ENCODE assay signal across 8 cellular contexts in genomic region chr2:121974919-121975654, GRCh38.
DNase-seq lines count a peak whose midpoint lies in the region; ATAC-seq and TF ChIP-seq lines count a peak whose summit lies in the region.

No MANE protein-coding gene starts in this region.

- H3K9me3 ChIP-seq in CD4-positive, alpha-beta memory T cell (ENCODE audit: control insufficient read depth in 1 of 2, low read length in 2 of 2), result no peaks in the 10 kb centered on the region
- H3K9me3 ChIP-seq in duodenal mucosa (ENCODE audit: control insufficient read depth in 1 of 2, low read length in 2 of 2) (no peaks in the 10 kb centered on the region), lung (ENCODE audit: control insufficient read depth in 2 of 2, insufficient read depth in 1 of 2, low read length in 1 of 2) (no peaks in the 10 kb centered on the region)

- H3K27ac ChIP-seq in CD4-positive, alpha-beta memory T cell (ENCODE audit: low read depth, low read length), result no peak overlapping the region
- H3K27ac ChIP-seq in duodenal mucosa (ENCODE audit: low read depth, low read length) (no peak overlapping the region), lung (ENCODE audit: low read depth in 1 of 2, low read length in 1 of 2) (no peak overlapping the region)

- DNase-seq in CD4-positive, alpha-beta memory T cell, result peak; percentile 43 to 62 (median 56)
- DNase-seq in NCI-H446 (lab: John Stamatoyannopoulos, UW) (peak; percentile 78 to 93), lung (ENCODE audit: low spot score) (peak; percentile 39)
- peak; percentile 44 for DNase-seq in activated CD4-positive, CD25-positive, alpha-beta regulatory T cell treated with anti-CD3 and anti-CD28 coated beads, Interleukin-2, amount 50 U/mL, for 72 hours
- peak; percentile 1 for DNase-seq in stimulated activated CD8-positive, alpha-beta memory T cell treated with anti-CD3 and anti-CD28 coated beads, Interleukin-4, amount 100 ng/mL, for 24 hours (ENCODE audit: low read depth)

- WGBS in lung, 2 donors, result 3 to 4% methylated on average over 13 of the region's 13 CpGs

- H3K4me1 ChIP-seq in CD4-positive, alpha-beta memory T cell (ENCODE audit: insufficient read depth, low read length), result peaks cover 4% of the 10 kb centered on the region
- H3K4me1 ChIP-seq in duodenal mucosa (ENCODE audit: control insufficient read depth in 1 of 2, insufficient read depth in 2 of 2, low read length in 2 of 2) (peaks cover 8% of the 10 kb centered on the region in 2 donors), lung (ENCODE audit: control insufficient read depth in 2 of 2, insufficient read depth in 2 of 2, low read length in 2 of 2) (no peaks in the 10 kb centered on the region)

- no peaks in the 10 kb centered on the region for H3K36me3 ChIP-seq in CD4-positive, alpha-beta memory T cell (ENCODE audit: insufficient read depth, low read length)
- H3K36me3 ChIP-seq in duodenal mucosa (ENCODE audit: control insufficient read depth in 1 of 2, insufficient read depth in 2 of 2, low read length in 2 of 2) (no peaks in the 10 kb centered on the region), lung (ENCODE audit: control insufficient read depth in 2 of 2, insufficient read depth in 2 of 2, low read length in 2 of 2) (no peaks in the 10 kb centered on the region)

- peaks cover 6 to 15% (median 10%) of the 10 kb centered on the region in 4 donors for H3K4me1 Mint-ChIP-seq in CD4-positive, alpha-beta memory T cell

- H3K4me3 ChIP-seq in CD4-positive, alpha-beta memory T cell (ENCODE audit: low read length in 2 of 2), result peak overlapping the region; percentile 39 to 46
- H3K4me3 ChIP-seq in duodenal mucosa (ENCODE audit: low read depth in 1 of 2, low read length in 2 of 2), result peak overlapping the region; percentile 63 to 66
- H3K4me3 ChIP-seq in lung, result no peak overlapping the region

- intact Hi-C loops in CD4-positive, alpha-beta memory T cell (cut with micrococcal nuclease), result loop anchor here (5.0 to 10.0 kb wide), 4 partner anchors 162 to 477 kb away; partner anchors contain the start of genes NIFK and RNU4ATAC

- peaks cover 0 to 2% of the 10 kb centered on the region in 2 donors for H3K27me3 Mint-ChIP-seq in CD4-positive, alpha-beta memory T cell

- CTCF ChIA-PET in CD4-positive, alpha-beta memory T cell (lab: Charles Lee; ENCODE audit: partially characterized antibody), result interaction anchor here (0.5 to 1.8 kb wide), 7 partner anchors 9 to 1194 kb away, joined by 3 to 5 read pairs (median 3); no protein-coding TSS in a partner anchor

- H3K9me3 Mint-ChIP-seq in CD4-positive, alpha-beta memory T cell, result peaks cover 0 to 2% (median 0%) of the 10 kb centered on the region in 8 donors

- H3K36me3 Mint-ChIP-seq in CD4-positive, alpha-beta memory T cell, result no peaks in the 10 kb centered on the region

- H3K27ac Mint-ChIP-seq in CD4-positive, alpha-beta memory T cell, result peak overlapping the region in 5 of 7 donors; percentile 36 to 76 (median 62)

- H3K27me3 ChIP-seq in CD4-positive, alpha-beta memory T cell (ENCODE audit: insufficient read depth, low read length), result no peaks in the 10 kb centered on the region
- H3K27me3 ChIP-seq in duodenal mucosa (ENCODE audit: control insufficient read depth in 1 of 2, insufficient read depth in 2 of 2, low read length in 2 of 2), result no peaks in the 10 kb centered on the region
- no peaks in the 10 kb centered on the region for H3K27me3 ChIP-seq in lung (ENCODE audit: control insufficient read depth, insufficient read depth)

- no peak overlapping the region for H3K9ac ChIP-seq in duodenal mucosa (ENCODE audit: low read depth in 1 of 2, low read length in 2 of 2)

- peak; percentile 50 for TF ChIP-seq CTCF in lung (IDR thresholded peaks at IDR 0.05; ENCODE audit: control extremely low read depth, extremely low read depth)

- ATAC-seq in GM19328 (IDR thresholded peaks at IDR 0.05; ENCODE audit: unreplicated experiment) (peak; percentile 93), HG03378 (IDR thresholded peaks at IDR 0.05; ENCODE audit: unreplicated experiment) (peak; percentile 99), lung (ENCODE audit: insufficient read depth, low FRiP score) (peak; percentile 87)

- POLR2A ChIA-PET in CD4-positive, alpha-beta memory T cell (lab: Charles Lee; ENCODE audit: partially characterized antibody), result no interaction called here

- peak overlapping the region; percentile 79 to 87 (median 82) for H3K4me3 Mint-ChIP-seq in CD4-positive, alpha-beta memory T cell

Comparison
In these comparisons a context has a peak if more than half of its experiments do, and no peak if none do; other contexts are left out.
1. DNase-seq: peak in every context shown above with its lines; median percentile 86 in NCI-H446; 56 in CD4-positive, alpha-beta memory T cell; 44 in activated CD4-positive, CD25-positive, alpha-beta regulatory T cell treated with anti-CD3 and anti-CD28 coated beads, Interleukin-2, amount 50 U/mL, for 72 hours; 39 in lung; 1 in stimulated activated CD8-positive, alpha-beta memory T cell treated with anti-CD3 and anti-CD28 coated beads, Interleukin-4, amount 100 ng/mL, for 24 hours.